In the genomic region with DNA sequence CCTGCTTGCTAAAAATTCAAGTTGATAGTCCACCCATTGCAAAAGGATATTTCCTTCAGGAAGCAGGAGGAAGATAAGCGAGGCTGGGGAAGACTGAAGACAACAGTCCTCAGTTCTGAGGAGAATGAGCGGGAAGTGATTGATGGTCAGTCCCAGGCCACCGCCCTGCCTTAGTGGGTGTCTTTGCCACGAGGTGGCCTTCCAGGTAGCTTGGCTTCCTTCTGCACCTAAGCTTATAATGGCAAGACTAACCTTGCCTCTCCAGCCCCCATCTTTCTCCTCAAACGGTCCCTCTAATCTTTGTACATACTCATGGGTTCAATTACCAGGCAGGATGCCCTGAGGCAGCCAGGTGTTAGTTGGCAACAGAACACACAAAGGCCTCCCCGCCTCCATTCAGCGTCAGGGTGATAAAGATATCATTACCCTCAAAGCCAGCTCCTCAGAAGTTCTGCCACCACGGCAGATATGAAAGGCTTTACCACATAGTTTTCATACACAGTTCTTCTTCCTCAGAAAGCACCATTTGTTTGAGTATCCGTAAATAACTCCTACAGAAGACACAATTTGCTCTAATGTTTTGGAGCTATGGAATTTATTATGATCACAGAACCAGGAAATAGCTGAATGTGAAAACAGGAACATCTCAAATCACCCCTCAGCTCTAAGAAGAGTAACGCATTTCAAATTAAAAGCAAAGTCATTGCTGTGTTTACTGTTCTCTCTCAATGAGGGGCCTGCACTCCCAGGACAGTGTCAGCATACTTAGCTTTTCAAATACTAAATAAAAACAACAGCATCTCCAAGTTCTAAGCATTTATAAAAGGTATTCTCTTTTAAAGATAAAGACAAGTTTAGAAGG, we compare ENCODE assay signal across 8 cellular contexts.
DNase-seq lines count a peak whose midpoint lies in the region; ATAC-seq and TF ChIP-seq lines count a peak whose summit lies in the region.

No MANE protein-coding gene starts in this region.

- no peaks in the 10 kb centered on the region for H3K36me3 ChIP-seq in MM.1S (replicated peaks; ENCODE audit: insufficient read depth, low read length)
- H3K36me3 ChIP-seq in transverse colon = no peaks in the 10 kb centered on the region

- no peaks in the 10 kb centered on the region for H4K20me1 ChIP-seq in MM.1S (ENCODE audit: insufficient read depth, low read length)

- H3K9me3 Mint-ChIP-seq in CD4-positive, alpha-beta T cell = no peaks in the 10 kb centered on the region
- peaks cover 2% of the 10 kb centered on the region for H3K9me3 Mint-ChIP-seq in activated naive CD8-positive, alpha-beta T cell treated with anti-CD3 and anti-CD28 coated beads, Interleukin-2, amount 10 ng/mL, durations not matched to agents 7 days and 5 days

- WGBS in transverse colon (ENCODE audit: low coverage in 1 of 2), 2 donors = 31 to 33% methylated on average over 3 to 10 of the region's 10 CpGs

- no peak overlapping the region for H3K27ac ChIP-seq in CD4-positive, alpha-beta T cell (ENCODE audit: low read depth, low read length)
- peak overlapping the region; percentile 64; the same call in 1 of the 2 replicates for H3K27ac ChIP-seq in MM.1S (ENCODE audit: low read length)
- peak overlapping the region; percentile 28 to 49 (median 38) for H3K27ac ChIP-seq in transverse colon

- H2AFZ ChIP-seq in MM.1S (ENCODE audit: low read length) = no peak overlapping the region

- POLR2A ChIA-PET in CD4-positive, alpha-beta T cell (lab: Charles Lee) = interaction anchor here (0.9 to 1.7 kb wide), 6 partner anchors 27 to 251 kb away, joined by 4 to 7 read pairs (median 4); a partner anchor contains a TSS
- POLR2A ChIA-PET in activated naive CD8-positive, alpha-beta T cell treated with anti-CD3 and anti-CD28 coated beads, Interleukin-2, amount 10 ng/mL, durations not matched to agents 7 days and 5 days (lab: Charles Lee) = interaction anchor here (0.8 to 6.0 kb wide), 6 partner anchors 13 to 250 kb away, joined by 3 to 42 read pairs (median 4); a partner anchor contains a TSS

- H3K27me3 Mint-ChIP-seq in CD4-positive, alpha-beta T cell = no peaks in the 10 kb centered on the region
- H3K27me3 Mint-ChIP-seq in activated naive CD8-positive, alpha-beta T cell treated with anti-CD3 and anti-CD28 coated beads, Interleukin-2, amount 10 ng/mL, durations not matched to agents 7 days and 5 days = no peaks in the 10 kb centered on the region

- peaks cover 12% of the 10 kb centered on the region; the same call in 1 of the 2 replicates for H3F3A ChIP-seq in MM.1S (ENCODE audit: insufficient read depth, low read length)

- no peak for TF ChIP-seq POLR2A in transverse colon (IDR thresholded peaks at IDR 0.05)

- H3K4me3 Mint-ChIP-seq in CD4-positive, alpha-beta T cell = no peak overlapping the region
- H3K4me3 Mint-ChIP-seq in activated naive CD8-positive, alpha-beta T cell treated with anti-CD3 and anti-CD28 coated beads, Interleukin-2, amount 10 ng/mL, durations not matched to agents 7 days and 5 days = peak overlapping the region; percentile 13

- no peaks in the 10 kb centered on the region for H3K27me3 ChIP-seq in CD4-positive, alpha-beta T cell (ENCODE audit: control insufficient read depth, insufficient read depth, low read length)
- no peaks in the 10 kb centered on the region for H3K27me3 ChIP-seq in MM.1S (replicated peaks; ENCODE audit: insufficient read depth, low read length)
- no peaks in the 10 kb centered on the region for H3K27me3 ChIP-seq in transverse colon

- H3K4me1 Mint-ChIP-seq in CD4-positive, alpha-beta T cell (ENCODE audit: low read depth) = peaks cover 39% of the 10 kb centered on the region
- peaks cover 40% of the 10 kb centered on the region for H3K4me1 Mint-ChIP-seq in activated naive CD8-positive, alpha-beta T cell treated with anti-CD3 and anti-CD28 coated beads, Interleukin-2, amount 10 ng/mL, durations not matched to agents 7 days and 5 days

- H3K27ac Mint-ChIP-seq in CD4-positive, alpha-beta T cell = peak overlapping the region; percentile 73
- H3K27ac Mint-ChIP-seq in activated naive CD8-positive, alpha-beta T cell treated with anti-CD3 and anti-CD28 coated beads, Interleukin-2, amount 10 ng/mL, durations not matched to agents 7 days and 5 days = peak overlapping the region; percentile 44

- H3K9me2 ChIP-seq in MM.1S (replicated peaks; ENCODE audit: insufficient read depth, low read length) = no peaks in the 10 kb centered on the region

- H3K9me3 ChIP-seq in CD4-positive, alpha-beta T cell (ENCODE audit: control insufficient read depth, low read length) = no peaks in the 10 kb centered on the region
- H3K9me3 ChIP-seq in MM.1S (replicated peaks; ENCODE audit: insufficient read depth, low read length) (no peaks in the 10 kb centered on the region), transverse colon (no peaks in the 10 kb centered on the region)

- peak; percentile 71 for ATAC-seq in CD4-positive, alpha-beta T cell (ENCODE audit: poor library complexity)
- ATAC-seq in GM21423 (IDR thresholded peaks at IDR 0.05; ENCODE audit: unreplicated experiment) = peak; percentile 65
- ATAC-seq in activated naive CD8-positive, alpha-beta T cell treated with anti-CD3 and anti-CD28 coated beads, Interleukin-2, amount 10 ng/mL, durations not matched to agents 7 days and 5 days (ENCODE audit: low read depth) = peak; percentile 57

- DNase-seq in CD4-positive, alpha-beta T cell = peak in 6 of 10 experiments; percentile 19 to 44 (median 30)
- DNase-seq in MM.1S (peak; percentile 70), transverse colon (peak; percentile 58), SKM-1 (lab: John Stamatoyannopoulos, UW; ENCODE audit: unreplicated experiment) (no peak), retina (no peak), SW 1271 (lab: John Stamatoyannopoulos, UW) (no peak)
- no peak for DNase-seq in activated naive CD8-positive, alpha-beta T cell treated with anti-CD3 and anti-CD28 coated beads, Interleukin-2, amount 10 ng/mL, durations not matched to agents 7 days and 5 days

- no peaks in the 10 kb centered on the region for H3K79me2 ChIP-seq in MM.1S (ENCODE audit: low read length)

- peak overlapping the region; percentile 13; the same call in 1 of the 2 replicates for H3K9ac ChIP-seq in MM.1S (ENCODE audit: low read length)

- intact Hi-C loops in CD4-positive, alpha-beta T cell (cut with DNase I, micrococcal nuclease) = loop anchor here (2.0 to 5.0 kb wide), 6 partner anchors 40 to 455 kb away; a partner anchor contains a TSS
- intact Hi-C loops in transverse colon (cut with DNase I; ENCODE audit: low total_unique reads) = loop anchor here (10.0 kb wide), 1 partner anchor 253 kb away; a partner anchor contains a TSS

- in situ Hi-C loops in transverse colon (cut with MboI; ENCODE audit: low pct_ligation_motif_present in 1 of 4, low pct_unique_long_range_greater_than_20kb in 1 of 4, low sequenced_read_pairs in 3 of 4) = loop anchor here (5.0 to 25.0 kb wide), 5 partner anchors 175 to 450 kb away; a partner anchor contains a TSS

- H3K4me3 ChIP-seq in MM.1S (ENCODE audit: low read length) = no peak overlapping the region
- H3K4me3 ChIP-seq in transverse colon = no peak overlapping the region

- TF ChIP-seq CTCF in CD4-positive, alpha-beta T cell (IDR thresholded peaks at IDR 0.05) = no peak
- TF ChIP-seq CTCF in MM.1S (IDR thresholded peaks at IDR 0.05; ENCODE audit: low read length) (no peak), transverse colon (IDR thresholded peaks at IDR 0.05) (no peak)

- peaks cover 27% of the 10 kb centered on the region for H3K4me1 ChIP-seq in MM.1S (ENCODE audit: low read length)
- peaks cover 8 to 35% (median 16%) of the 10 kb centered on the region in 4 donors for H3K4me1 ChIP-seq in transverse colon

- CTCF ChIA-PET in CD4-positive, alpha-beta T cell (lab: Charles Lee) = interaction anchor here (0.9 to 2.8 kb wide), 12 partner anchors 10 to 250 kb away, joined by 3 to 11 read pairs (median 4); a partner anchor contains a TSS

- H3K36me3 Mint-ChIP-seq in CD4-positive, alpha-beta T cell (ENCODE audit: low read depth) = no peaks in the 10 kb centered on the region
- H3K36me3 Mint-ChIP-seq in activated naive CD8-positive, alpha-beta T cell treated with anti-CD3 and anti-CD28 coated beads, Interleukin-2, amount 10 ng/mL, durations not matched to agents 7 days and 5 days = peaks cover 14% of the 10 kb centered on the region

- H3K4me2 ChIP-seq in MM.1S (ENCODE audit: low read depth, low read length) = peak overlapping the region; percentile 46

- TF ChIP-seq EP300 in transverse colon (IDR thresholded peaks at IDR 0.05; ENCODE audit: low read depth) = no peak

Comparison
In these comparisons a context has a peak if more than half of its experiments do, and no peak if none do; other contexts are left out.
1. DNase-seq: peak in CD4-positive, alpha-beta T cell (6 of 10), MM.1S (single experiment) and transverse colon (single experiment); none in activated naive CD8-positive, alpha-beta T cell treated with anti-CD3 and anti-CD28 coated beads, Interleukin-2, amount 10 ng/mL, durations not matched to agents 7 days and 5 days (single experiment), SKM-1 (single experiment), retina (single experiment) and SW 1271 (0 of 2).
2. Peak in every context shown above with its lines, with median percentiles within 50 percentile points of each other: ATAC-seq.